Comparison of ENCODE assay signal across 17 cellular contexts in the genomic region with DNA sequence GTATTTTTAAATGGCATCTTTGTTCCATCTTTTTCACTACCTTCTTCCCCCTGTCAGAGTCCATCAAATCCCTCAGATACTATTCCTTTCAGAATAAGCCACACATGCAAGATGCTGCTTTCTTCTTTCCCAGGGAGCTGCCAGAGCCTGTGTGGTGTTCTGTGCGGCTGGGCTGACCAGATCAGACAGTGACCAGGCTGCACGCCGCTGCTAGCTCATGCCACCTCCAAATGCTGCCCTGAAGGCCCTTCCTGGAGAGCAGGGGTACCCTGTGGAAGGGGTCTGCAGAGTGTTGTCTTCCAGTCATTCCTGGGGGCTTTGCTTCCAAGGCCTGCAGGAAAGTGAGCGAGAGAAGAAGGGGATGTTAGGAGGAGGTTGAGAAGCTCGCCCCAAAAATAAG.
DNase-seq lines count a peak whose midpoint lies in the region; ATAC-seq and TF ChIP-seq lines count a peak whose summit lies in the region.
"Had no signal": no experiment of that assay in that cellular context is flagged by ENCODE, and none has a peak within 500 bp of the region (broad histone marks: within the 10 kb centered on the region; RNA-seq: fewer than 3 reads in every experiment).

No MANE protein-coding gene starts in this region.

- H3K79me2 ChIP-seq in hepatocyte, result no peaks in the 10 kb centered on the region
- H3K79me2 ChIP-seq: parathyroid adenoma had no signal

- peak overlapping the region; percentile 87; the same call in 1 of the 2 replicates for H3K4me2 ChIP-seq in IMR-90 (ENCODE audit: low read depth, low read length)
- peak overlapping the region; percentile 70 for H3K4me2 ChIP-seq in hepatocyte

- H3K9ac ChIP-seq in IMR-90 (ENCODE audit: low read depth, low read length), result no peak overlapping the region
- H3K9ac ChIP-seq: parathyroid adenoma had no signal

- BruUV-seq in IMR-90 (replicated peaks; lab: Mats Ljungman, UMichigan), result no TSS peak

- H3K4me1 ChIP-seq in IMR-90 (ENCODE audit: control insufficient read depth, insufficient read depth, low read length) (peaks cover 16% of the 10 kb centered on the region), hepatocyte (ENCODE audit: insufficient read depth) (peaks cover 18% of the 10 kb centered on the region), SJCRH30 (no peaks in the 10 kb centered on the region)
- H3K4me1 ChIP-seq: parathyroid adenoma had no signal

- intact Hi-C loops in IMR-90 (cut with micrococcal nuclease) (loop anchor here (5.0 kb wide), 2 partner anchors 135 to 155 kb away; no protein-coding TSS in a partner anchor), sciatic nerve (cut with DNase I) (no loop called here)

- H3K4me3 ChIP-seq in AG09309 (ENCODE audit: control insufficient read depth, low read depth, low read length) (peak overlapping the region; percentile 31; the same call in 1 of the 2 replicates), IMR-90 (ENCODE audit: insufficient read depth, low read depth, low read length) (no peak overlapping the region), hepatocyte (no peak overlapping the region), SJCRH30 (no peak overlapping the region), WERI-Rb-1 (ENCODE audit: low read depth, low read length) (no peak overlapping the region)

- peak overlapping the region; percentile 73 for H2AFZ ChIP-seq in IMR-90 (replicated peaks; ENCODE audit: low read length, poor library complexity)
- no peak overlapping the region for H2AFZ ChIP-seq in hepatocyte
- H2AFZ ChIP-seq: parathyroid adenoma had no signal

- no peak overlapping the region for H4K5ac ChIP-seq in IMR-90 (ENCODE audit: low read depth, low read length)

- H3K4ac ChIP-seq in IMR-90 (ENCODE audit: low read depth, low read length), result peak overlapping the region; percentile 71

- no peak for ATAC-seq in IMR-90 (ENCODE audit: low read depth)
- ATAC-seq in sciatic nerve, result peak; percentile 67
- ATAC-seq: effector memory CD8-positive, alpha-beta T cell had no signal

- H2BK15ac ChIP-seq in IMR-90 (ENCODE audit: low read depth, low read length), result peak overlapping the region; percentile 36; the same call in 2 of the 3 replicates

- no CpG with 5 or more reads among the region's 5 CpGs for WGBS in IMR-90 (ENCODE audit: extremely low coverage in 2 of 2, insufficient read length in 1 of 2), 2 experiments
- 80% methylated on average over 5 of the region's 5 CpGs for WGBS in hepatocyte (ENCODE audit: low lambda C conversion rate, missing lambda C conversion rate)

- peak overlapping the region; percentile 55 for H3K23ac ChIP-seq in IMR-90 (ENCODE audit: low read depth, low read length)

- in situ Hi-C loops in IMR-90 (cut with MboI; ENCODE audit: low sequenced_read_pairs), result no loop called here

- peak overlapping the region; percentile 6 for H2BK5ac ChIP-seq in IMR-90 (ENCODE audit: low read depth, low read length, poor library complexity, severe bottlenecking)

- H2BK20ac ChIP-seq in IMR-90 (ENCODE audit: low read depth, low read length), result peak overlapping the region; percentile 84

- no peaks in the 10 kb centered on the region for H3K9me2 ChIP-seq in hepatocyte (replicated peaks; ENCODE audit: insufficient read depth)

- H3K27me3 ChIP-seq in IMR-90 (ENCODE audit: control insufficient read depth, insufficient read depth, low read length) (no peaks in the 10 kb centered on the region), hepatocyte (no peaks in the 10 kb centered on the region), SJCRH30 (no peaks in the 10 kb centered on the region), WERI-Rb-1 (ENCODE audit: insufficient read depth, low read depth, severe bottlenecking) (no peaks in the 10 kb centered on the region)

- no peak overlapping the region for H3K18ac ChIP-seq in IMR-90 (ENCODE audit: low read depth, low read length)

- H3K79me1 ChIP-seq in IMR-90 (ENCODE audit: low read depth in 1 of 2, low read length in 2 of 2), result peaks cover 0 to 11% of the 10 kb centered on the region in 2 experiments; a peak in 2 of 4 replicates

- no peak overlapping the region for H2AK9ac ChIP-seq in IMR-90 (replicated peaks; ENCODE audit: low read depth, low read length, poor library complexity)

- H3K27ac ChIP-seq in IMR-90 (ENCODE audit: insufficient read depth, low read length) (peak overlapping the region; percentile 11; the same call in 1 of the 2 replicates), hepatocyte (peak overlapping the region; percentile 68), SJCRH30 (no peak overlapping the region), WERI-Rb-1 (no peak overlapping the region)
- H3K27ac ChIP-seq: parathyroid adenoma had no signal

- peak overlapping the region; percentile 63 to 70; a peak in 3 of 4 replicates for H4K8ac ChIP-seq in IMR-90 (ENCODE audit: low read depth in 2 of 2, low read length in 2 of 2)

- CTCF ChIA-PET in IMR-90 (lab: Yijun Ruan, JAX), result no interaction called here

- DNase-seq in AG09309 (ENCODE audit: low read depth) (no peak), IMR-90 (no peak), hepatocyte (ENCODE audit: low spot score) (no peak), sciatic nerve (ENCODE audit: low spot score) (no peak), SJCRH30 (no peak), SKM-1 (lab: John Stamatoyannopoulos, UW; ENCODE audit: unreplicated experiment) (no peak), WERI-Rb-1 (no peak), NCI-H2029 (lab: John Stamatoyannopoulos, UW) (no peak)
- DNase-seq: activated CD4-positive, alpha-beta T cell treated with anti-CD3 and anti-CD28 coated beads for 1 hour; effector memory CD8-positive, alpha-beta T cell; GDM1; kidney glomerular epithelial cell; NCI-H1694 treated with DMSO at 0.1 percent for 48 hours; NCI-H345; SHP77; stimulated activated naive CD4-positive, alpha-beta T cell had no signal

- POLR2A ChIA-PET in IMR-90 (lab: Charles Lee; ENCODE audit: unreplicated experiment), result no interaction called here

- H2AK5ac ChIP-seq in IMR-90 (ENCODE audit: low read depth, low read length), result peak overlapping the region; percentile 53

- TF ChIP-seq RAD21 in IMR-90 (IDR thresholded peaks at IDR 0.05; ENCODE audit: low read length), result no peak

- no peaks in the 10 kb centered on the region for H3K36me3 ChIP-seq in IMR-90 (ENCODE audit: control insufficient read depth, insufficient read depth, low read length)
- H3K36me3 ChIP-seq in hepatocyte (replicated peaks; ENCODE audit: insufficient read depth, low read depth), result no peaks in the 10 kb centered on the region
- peaks cover 7% of the 10 kb centered on the region for H3K36me3 ChIP-seq in SJCRH30
- no peaks in the 10 kb centered on the region for H3K36me3 ChIP-seq in WERI-Rb-1

- peak overlapping the region; percentile 70; the same call in 1 of the 2 replicates for H3K14ac ChIP-seq in IMR-90 (replicated peaks; ENCODE audit: low read depth, low read length)

- H2BK120ac ChIP-seq in IMR-90 (ENCODE audit: low read depth, low read length), result peak overlapping the region; percentile 70

- no peak overlapping the region; the same call in 1 of the 2 replicates for H3K56ac ChIP-seq in IMR-90 (ENCODE audit: extremely low read depth, insufficient read depth, low read length)

- H3K9me3 ChIP-seq in IMR-90 (ENCODE audit: control insufficient read depth, insufficient read depth, low read length) (no peaks in the 10 kb centered on the region), hepatocyte (ENCODE audit: low read depth) (no peaks in the 10 kb centered on the region), SJCRH30 (replicated peaks) (no peaks in the 10 kb centered on the region), WERI-Rb-1 (ENCODE audit: severe bottlenecking) (no peaks in the 10 kb centered on the region)

- H4K20me1 ChIP-seq in IMR-90 (ENCODE audit: insufficient read depth, low read length) (no peaks in the 10 kb centered on the region), hepatocyte (ENCODE audit: insufficient read depth, poor library complexity, severe bottlenecking) (no peaks in the 10 kb centered on the region)

- TF ChIP-seq CTCF in AG09309 (IDR thresholded peaks at IDR 0.05; ENCODE audit: control insufficient read depth, insufficient read depth, low read depth, low read length, missing control alignments), result no peak
- no peak for TF ChIP-seq CTCF in IMR-90 (conservative IDR thresholded peaks at IDR 0.05; ENCODE audit: low read depth, low read length)
- TF ChIP-seq CTCF in hepatocyte (IDR thresholded peaks at IDR 0.05; ENCODE audit: poor library complexity), result no peak
- no peak for TF ChIP-seq CTCF in WERI-Rb-1 (IDR thresholded peaks at IDR 0.05; ENCODE audit: low read depth, low read length)

- dilution Hi-C loops in IMR-90 (cut with HindIII; ENCODE audit: low sequenced_read_pairs, unreplicated experiment), result no loop called here

- TF ChIP-seq POLR2A in IMR-90 (IDR thresholded peaks at IDR 0.05; ENCODE audit: low read depth, low read length), result no peak

- H4K91ac ChIP-seq in IMR-90 (ENCODE audit: insufficient read depth, low read depth, low read length), result peak overlapping the region; percentile 59

- peaks cover 12% of the 10 kb centered on the region for H3K9me1 ChIP-seq in IMR-90 (ENCODE audit: insufficient read depth, low read length)

TF ChIP-seq in IMR-90, 13 proteins besides CTCF, POLR2A, EP300 and RAD21:
- no peak for TF ChIP-seq SMC3 (IDR thresholded peaks at IDR 0.05; ENCODE audit: low read depth, low read length)
- TF ChIP-seq MAZ (IDR thresholded peaks at IDR 0.05; ENCODE audit: borderline replicate concordance, low read depth, low read length), result no peak
- no peak for TF ChIP-seq CEBPB (IDR thresholded peaks at IDR 0.05; ENCODE audit: low read depth, low read length)
- TF ChIP-seq BHLHE40 (IDR thresholded peaks at IDR 0.05; ENCODE audit: low read depth, low read length), result no peak
- TF ChIP-seq CHD1 (IDR thresholded peaks at IDR 0.05; ENCODE audit: low read depth, low read length), result no peak
- TF ChIP-seq FOS (IDR thresholded peaks at IDR 0.05; ENCODE audit: low read depth, low read length), result no peak
- TF ChIP-seq NFE2L2 (IDR thresholded peaks at IDR 0.05; ENCODE audit: low read depth, low read length), result no peak

Comparison
In these comparisons a context has a peak if more than half of its experiments do, and no peak if none do; other contexts are left out.
1. H3K27ac ChIP-seq: peak in IMR-90 (single experiment) and hepatocyte (single experiment); none in SJCRH30 (single experiment) and WERI-Rb-1 (single experiment).